In the genomic region with DNA sequence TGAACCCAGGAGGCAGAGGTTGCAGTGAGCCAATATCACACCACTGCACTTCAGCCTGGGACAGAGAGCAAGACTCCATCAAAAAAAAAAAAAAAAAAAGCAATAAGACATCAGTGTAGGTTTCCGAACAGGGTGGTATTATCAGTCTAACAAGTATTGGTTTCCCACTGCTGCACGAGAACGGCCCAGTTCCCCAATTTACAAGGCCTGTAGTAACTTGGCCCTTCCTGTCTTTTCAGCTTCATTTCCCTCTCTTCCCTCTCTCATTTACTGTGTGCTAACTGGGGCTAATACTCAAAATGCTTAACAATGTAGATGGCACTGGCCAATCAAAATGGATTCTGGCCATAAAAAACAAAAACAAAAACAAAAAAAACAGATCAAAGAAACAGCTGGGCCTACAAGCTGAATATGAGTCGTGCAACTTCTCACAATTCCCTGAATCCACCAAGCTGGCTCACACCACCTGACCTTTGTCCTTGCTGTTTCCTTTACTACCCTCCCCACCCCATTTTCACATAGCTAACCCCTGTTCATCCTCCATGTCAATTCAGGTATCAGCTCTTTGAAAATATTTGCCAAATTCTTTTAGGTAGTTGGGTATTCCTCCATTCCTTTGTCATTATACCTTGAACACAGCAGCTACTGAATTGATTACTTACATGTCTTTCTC, we compare ENCODE assay signal across 2 cellular contexts.
TF ChIP-seq lines count a peak whose summit lies in the region.

No MANE protein-coding gene starts in this region.

TF ChIP-seq in HEK293, 187 proteins besides CTCF, POLR2A, EP300 and RAD21:
- no peak for TF ChIP-seq SP7 (tag by site-specific recombination; IDR thresholded peaks at IDR 0.05)
- TF ChIP-seq, protein P1, sequence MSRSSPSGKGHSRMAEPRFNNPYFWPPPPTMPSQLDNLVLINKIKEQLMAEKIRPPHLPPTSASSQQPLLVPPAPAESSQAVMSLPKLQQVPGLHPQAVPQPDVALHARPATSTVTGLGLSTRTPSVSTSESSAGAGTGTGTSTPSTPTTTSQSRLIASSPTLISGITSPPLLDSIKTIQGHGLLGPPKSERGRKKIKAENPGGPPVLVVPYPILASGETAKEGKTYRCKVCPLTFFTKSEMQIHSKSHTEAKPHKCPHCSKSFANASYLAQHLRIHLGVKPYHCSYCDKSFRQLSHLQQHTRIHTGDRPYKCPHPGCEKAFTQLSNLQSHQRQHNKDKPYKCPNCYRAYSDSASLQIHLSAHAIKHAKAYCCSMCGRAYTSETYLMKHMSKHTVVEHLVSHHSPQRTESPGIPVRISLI (tag by site-specific recombination; IDR thresholded peaks at IDR 0.05), result 0 out of 2 replicates have a peak, but pooled peaks have one; percentile 55
TF ChIP-seq in HEK293: peak in this region for 1.

TF ChIP-seq in H1, 55 proteins besides CTCF, POLR2A, EP300 and RAD21:
- no peak for TF ChIP-seq ASH2L (IDR thresholded peaks at IDR 0.05; ENCODE audit: low read length)
